ENCODE assay signal across 8 cellular contexts in genomic region chr9:33448159-33448511, GRCh38. TPM values are rescaled to one million over a fixed set of nuclear protein-coding genes. Genes with fewer than 3 reads are reported as not detected.
DNase-seq lines count a peak whose midpoint lies in the region; TF ChIP-seq lines count a peak whose summit lies in the region.
"Had no signal": no experiment of that assay in that cellular context is flagged by ENCODE, and none has a peak within 500 bp of the region (broad histone marks: within the 10 kb centered on the region; RNA-seq: fewer than 3 reads in every experiment).

No MANE protein-coding gene starts in this region.

- H2AK5ac ChIP-seq in H9 (ENCODE audit: insufficient read length, low read length): no peak overlapping the region

- DNase-seq in H9 (no peak), OCI-LY7 (ENCODE audit: low spot score) (no peak), esophagus squamous epithelium (lab: John Stamatoyannopoulos, UW) (no peak), prostate gland (ENCODE audit: low spot score) (peak; percentile 57), NCI-H2081 treated with DMSO at 0.1 percent for 48 hours (lab: John Stamatoyannopoulos, UW) (no peak), kidney tubule cell (ENCODE audit: low spot score) (no peak), NCI-H146 (lab: John Stamatoyannopoulos, UW) (no peak)

- H4K91ac ChIP-seq in H9 (ENCODE audit: insufficient read length, low read depth, low read length): no peak overlapping the region

- no peak overlapping the region for H3K56ac ChIP-seq in H9 (ENCODE audit: insufficient read length, low read depth, low read length)

- H2AFZ ChIP-seq in H9 (ENCODE audit: low read length): no peak overlapping the region
- H2AFZ ChIP-seq in OCI-LY7 (ENCODE audit: low read length): no peak overlapping the region

- POLR2A ChIA-PET in OCI-LY7 (lab: Charles Lee): interaction anchor here (0.7 to 8.6 kb wide), 7 partner anchors 10 to 151 kb away, joined by 3 to 50 read pairs (median 5); partner anchors contain the start of gene NOL6

- no peak overlapping the region for H3K18ac ChIP-seq in H9 (ENCODE audit: insufficient read length, low read depth, low read length)

- H2BK5ac ChIP-seq in H9 (ENCODE audit: insufficient read length, low read length): no peak overlapping the region

- no peaks in the 10 kb centered on the region for H3K79me1 ChIP-seq in H9 (ENCODE audit: insufficient read depth, low read depth, low read length, poor library complexity, severe bottlenecking)

- H3K23me2 ChIP-seq in H9 (ENCODE audit: insufficient read length, low read depth, low read length, poor library complexity, severe bottlenecking): peaks cover 6% of the 10 kb centered on the region

- no TSS peak for BruUV-seq in OCI-LY7 (replicated peaks; lab: Mats Ljungman, UMichigan)

- H3K36me3 ChIP-seq in OCI-LY7 (ENCODE audit: insufficient read depth, low read length) (no peaks in the 10 kb centered on the region), esophagus squamous epithelium (peaks cover 4 to 14% (median 12%) of the 10 kb centered on the region in 3 donors), prostate gland (no peaks in the 10 kb centered on the region)
- H3K36me3 ChIP-seq: pancreas had no signal

- H2BK120ac ChIP-seq in H9 (ENCODE audit: low read depth, low read length, poor library complexity, severe bottlenecking): no peak overlapping the region

- no peak overlapping the region for H2BK20ac ChIP-seq in H9 (ENCODE audit: low read depth, low read length, poor library complexity, severe bottlenecking)

- no peaks in the 10 kb centered on the region for H3K9me3 Mint-ChIP-seq in H9

- H3K4me2 ChIP-seq in H9 (ENCODE audit: insufficient read depth, insufficient read length, low read length) (peak overlapping the region; percentile 79), OCI-LY7 (ENCODE audit: low read length) (peak overlapping the region; percentile 88)

- H3K9ac ChIP-seq in H9 (ENCODE audit: extremely low read depth, insufficient read length, low read length): no peak overlapping the region

- no peak overlapping the region for H2BK12ac ChIP-seq in H9 (ENCODE audit: insufficient read length, low read depth, low read length)

- no peaks in the 10 kb centered on the region for H3K9me2 ChIP-seq in OCI-LY7 (ENCODE audit: insufficient read depth, low read length)

- peaks cover 4% of the 10 kb centered on the region; the same call in 1 of the 2 replicates for H3K4me1 ChIP-seq in H9 (ENCODE audit: insufficient read depth, low read length)
- H3K4me1 ChIP-seq in OCI-LY7 (ENCODE audit: insufficient read depth, low read length, poor library complexity, severe bottlenecking): peaks cover 37% of the 10 kb centered on the region
- H3K4me1 ChIP-seq in esophagus squamous epithelium: peaks cover 27 to 92% (median 30%) of the 10 kb centered on the region in 3 donors
- peaks cover 7% of the 10 kb centered on the region for H3K4me1 ChIP-seq in prostate gland (replicated peaks)

- CTCF ChIA-PET in OCI-LY7 (lab: Charles Lee; ENCODE audit: unreplicated experiment): interaction anchor here (1.0 to 2.1 kb wide), 6 partner anchors 10 to 151 kb away, joined by 3 to 19 read pairs (median 4); partner anchors contain the start of gene NOL6

- intact Hi-C loops in OCI-LY7 (cut with micrococcal nuclease; ENCODE audit: unreplicated experiment) (no loop called here), esophagus squamous epithelium (cut with DNase I) (loop anchor here (5.0 kb wide), 1 partner anchor 46 kb away; the partner anchor contains the start of gene AQP7), prostate gland (cut with DNase I) (no loop called here)

- no peak overlapping the region for H3K14ac ChIP-seq in H9 (ENCODE audit: insufficient read depth, low read length)

- no peak overlapping the region for H4K5ac ChIP-seq in H9 (ENCODE audit: insufficient read length, low read depth, low read length)

- H4K20me1 ChIP-seq in H9 (ENCODE audit: control insufficient read depth, insufficient read depth, insufficient read length) (no peaks in the 10 kb centered on the region), OCI-LY7 (ENCODE audit: insufficient read depth, low read length) (no peaks in the 10 kb centered on the region)

- H3T11ph ChIP-seq in H9 (ENCODE audit: low read length): no peak overlapping the region

- TF ChIP-seq POLR2A in esophagus squamous epithelium (IDR thresholded peaks at IDR 0.05) (peak in 1 of 4 donors; percentile 7), prostate gland (IDR thresholded peaks at IDR 0.05) (no peak)

- H3K4me3 ChIP-seq in OCI-LY7 (ENCODE audit: low read depth, low read length, poor library complexity, severe bottlenecking): peak overlapping the region; percentile 65
- peak overlapping the region; percentile 70 to 78 (median 74) for H3K4me3 ChIP-seq in esophagus squamous epithelium
- no peak overlapping the region for H3K4me3 ChIP-seq in prostate gland

- H3K23ac ChIP-seq in H9 (ENCODE audit: insufficient read length, low read depth, low read length): no peak overlapping the region

- H3K4ac ChIP-seq in H9 (ENCODE audit: low read depth, low read length): no peak overlapping the region

- no peak overlapping the region for H3K27ac ChIP-seq in H9 (ENCODE audit: insufficient read length, low read depth, low read length)
- no peak overlapping the region for H3K27ac ChIP-seq in OCI-LY7 (ENCODE audit: low read depth, low read length, poor library complexity, severe bottlenecking)
- H3K27ac ChIP-seq in esophagus squamous epithelium: peak overlapping the region; percentile 87 to 92 (median 92)
- peak overlapping the region; percentile 84 to 91 for H3K27ac ChIP-seq in prostate gland

- H3K4me1 Mint-ChIP-seq in H9: peaks cover 28 to 49% of the 10 kb centered on the region in 2 experiments

- H3K27me3 ChIP-seq in H9 (ENCODE audit: insufficient read depth, low read length) (peaks cover 4% of the 10 kb centered on the region; the same call in 1 of the 2 replicates), esophagus squamous epithelium (no peaks in the 10 kb centered on the region), prostate gland (replicated peaks; ENCODE audit: insufficient read depth) (no peaks in the 10 kb centered on the region)
- H3K27me3 ChIP-seq: pancreas had no signal

- no peak overlapping the region for H4K8ac ChIP-seq in H9 (replicated peaks; ENCODE audit: insufficient read length, low read depth, low read length)

- whole genome bisulfite sequencing in H9 (ENCODE audit: extremely low coverage, insufficient read length, low lambda C conversion rate): no CpG with 5 or more reads among the region's 10 CpGs
- WGBS in esophagus squamous epithelium, 2 donors: 24 to 28% methylated on average over 8 to 10 of the region's 10 CpGs
- 30% methylated on average over 10 of the region's 10 CpGs for WGBS in prostate gland

- no peaks in the 10 kb centered on the region for H3K79me2 ChIP-seq in H9 (ENCODE audit: insufficient read depth, low read length)
- no peaks in the 10 kb centered on the region for H3K79me2 ChIP-seq in OCI-LY7 (ENCODE audit: insufficient read depth, low read depth, low read length)

- no peak for TF ChIP-seq CTCF in H9 (conservative IDR thresholded peaks at IDR 0.05)
- no peak for TF ChIP-seq CTCF in OCI-LY7 (conservative IDR thresholded peaks at IDR 0.05; ENCODE audit: low read length)
- no peak for TF ChIP-seq CTCF in esophagus squamous epithelium (IDR thresholded peaks at IDR 0.05)
- no peak for TF ChIP-seq CTCF in prostate gland (IDR thresholded peaks at IDR 0.05)

- no peaks in the 10 kb centered on the region for H3K36me3 Mint-ChIP-seq in H9 (ENCODE audit: insufficient read depth in 1 of 3, low read depth in 3 of 3)

- peaks cover 50% of the 10 kb centered on the region for H3K27me3 Mint-ChIP-seq in H9 (ENCODE audit: low read depth)

- H2BK15ac ChIP-seq in H9 (ENCODE audit: low read depth, low read length): no peak overlapping the region

- no peaks in the 10 kb centered on the region for H3K9me3 ChIP-seq in H9 (ENCODE audit: control insufficient read depth, low read depth, low read length)
- no peaks in the 10 kb centered on the region for H3K9me3 ChIP-seq in OCI-LY7 (ENCODE audit: low read length)
- H3K9me3 ChIP-seq in esophagus squamous epithelium: no peaks in the 10 kb centered on the region
- no peaks in the 10 kb centered on the region for H3K9me3 ChIP-seq in prostate gland
- H3K9me3 ChIP-seq: pancreas had no signal

- H3K27ac Mint-ChIP-seq in H9: no peak overlapping the region

- peak overlapping the region in 1 of 2 experiments; percentile 84; a peak in 3 of 5 replicates for H3K4me3 Mint-ChIP-seq in H9

RNA-seq across cellular contexts. Expression of gene AQP3, which starts 0.7 kb away (rescaled TPM):
- total RNA-seq in H9 (2021) (1.6 TPM in 2 replicates), OCI-LY7 (2022) (28.5 and 30.6 TPM in 2 replicates), esophagus squamous epithelium (1,000 to 10,000 TPM; 1,484 to 2,988 (median 2,291) TPM), prostate gland (100 to 1,000 TPM; 200 to 327 TPM)
- 16.0 TPM in 2 replicates for total RNA-seq in OCI-LY7 (2014; rRNA removed; shearing (Covaris generic))

RNA-seq across cellular contexts. Expression of gene NOL6, which starts 25.6 kb away (rescaled TPM):
- total RNA-seq in H9 (2021): 64.4 and 66.3 TPM in 2 replicates
- total RNA-seq in OCI-LY7 (2014; rRNA removed; shearing (Covaris generic)): 26.4 and 28.8 TPM in 2 replicates
- 23.8 and 30.9 TPM in 2 replicates for total RNA-seq in OCI-LY7 (2022)
- 10 to 100 TPM; 23.6 to 43.7 (median 38.3) TPM for total RNA-seq in esophagus squamous epithelium
- total RNA-seq in prostate gland: 10 to 100 TPM; 28.6 to 30.9 TPM

RNA-seq across cellular contexts. Expression of gene AQP7, which starts 45.8 kb away (rescaled TPM):
- total RNA-seq in H9 (2021) (not detected in 2 replicates), OCI-LY7 (2022) (1.4 and 2.2 TPM in 2 replicates), esophagus squamous epithelium (under 1 TPM in 2 of 4 donors, not detected in 2; 0.15 to 0.57 TPM), prostate gland (1 to 10 TPM in 1 of 2 donors, not detected in 1; 6.4 TPM)
- total RNA-seq in OCI-LY7 (2014; rRNA removed; shearing (Covaris generic)): not detected in 2 replicates

Comparison
In these comparisons a context has a peak if more than half of its experiments do, and no peak if none do; other contexts are left out.
1. H3K27ac ChIP-seq: peak in esophagus squamous epithelium (4 of 4) and prostate gland (2 of 2); none in H9 (single experiment) and OCI-LY7 (single experiment).
2. H3K4me3 ChIP-seq: peak in OCI-LY7 (single experiment) and esophagus squamous epithelium (4 of 4); none in prostate gland (0 of 2).
3. RNA of gene AQP3, which starts 0.7 kb away (total RNA-seq): 1,484 to 2,988 TPM in esophagus squamous epithelium and 200 to 327 TPM in prostate gland; 16.0 to 30.6 TPM in OCI-LY7 and 1.6 TPM in H9; every median in the first group is over 4 times any median in the second.